Comparison of ENCODE assay signal across 11 cellular contexts in the genomic region with DNA sequence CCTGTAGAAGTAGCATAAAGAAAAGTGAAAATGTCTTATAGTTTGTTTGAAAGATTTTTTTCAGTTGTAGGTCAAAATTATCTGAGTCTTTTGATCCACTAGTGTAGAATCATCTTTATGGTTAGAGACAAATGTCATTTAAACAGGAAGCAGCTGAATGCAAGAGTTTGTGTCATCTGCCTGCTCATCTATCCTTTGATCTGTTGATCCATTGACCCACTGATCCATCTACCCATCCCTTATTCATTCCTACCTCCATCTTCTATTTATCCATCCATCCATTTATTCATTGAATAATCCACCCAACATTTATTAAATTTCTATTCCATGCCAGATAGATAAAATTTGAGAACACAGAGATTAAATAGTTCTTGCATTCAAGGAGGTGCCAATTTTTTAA.
"Had no signal": no experiment of that assay in that cellular context is flagged by ENCODE, and none has a peak within 500 bp of the region (broad histone marks: within the 10 kb centered on the region; RNA-seq: fewer than 3 reads in every experiment).

No MANE protein-coding gene starts in this region.

- DNase-seq: GM23248, GOT3, H7, H9, HCEC 1CT, HFFc6 had no signal

- H3K9ac ChIP-seq: GM23248 had no signal

- ATAC-seq: GM23338, HCT116 had no signal

- FAIRE-seq: H1, H54 had no signal

- H3K4me3 ChIP-seq: GM23248, GM23338, HAP-1 had no signal

- H3K27ac ChIP-seq: GM23248 had no signal

- H3K9me3 ChIP-seq: HAP-1 had no signal

- H2AFZ ChIP-seq: GM23248, GM23338 had no signal

- H3K4me2 ChIP-seq: GM23338 had no signal

- H3K27ac Mint-ChIP-seq: GM23338, H9, HFFc6 had no signal

- H3K9me3 Mint-ChIP-seq: HFFc6 had no signal

- H3K4me1 Mint-ChIP-seq: GM23338 had no signal

- H3K36me3 ChIP-seq: HAP-1 had no signal

- H3K4me3 Mint-ChIP-seq: GM23338, H9, HFFc6 had no signal
